Comparison of ENCODE assay signal across 19 cellular contexts in the genomic region with DNA sequence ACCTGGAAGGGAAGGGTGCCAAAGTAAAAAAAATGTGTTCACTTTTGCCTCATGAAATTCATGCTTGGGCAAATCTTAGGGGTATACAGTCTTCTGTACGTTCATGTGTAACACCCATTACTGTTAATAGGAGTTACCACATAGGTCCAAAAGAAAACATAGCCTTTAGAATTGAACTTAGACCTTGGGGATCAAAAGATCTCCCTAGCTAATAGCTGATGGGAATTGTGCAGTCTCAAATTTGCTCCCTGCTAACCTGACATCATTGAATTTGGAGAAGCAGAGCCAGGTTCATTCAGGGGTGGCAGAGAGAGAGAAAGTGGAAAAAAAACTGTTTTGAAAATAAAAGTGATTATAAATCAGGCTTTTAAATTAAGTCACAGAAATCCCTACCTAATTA.
"Had no signal": no experiment of that assay in that cellular context is flagged by ENCODE, and none has a peak within 500 bp of the region (broad histone marks: within the 10 kb centered on the region; RNA-seq: fewer than 3 reads in every experiment).

No MANE protein-coding gene starts in this region.

- H3K4me2 ChIP-seq: smooth muscle cell had no signal

- H3K36me3 Mint-ChIP-seq: naive B cell had no signal

- FAIRE-seq: frontal cortex had no signal

- H3K4me3 Mint-ChIP-seq: central memory CD8-positive, alpha-beta T cell; naive B cell; nephron had no signal

- H3K27me3 ChIP-seq: dorsolateral prefrontal cortex, heart left ventricle, left lung, transverse colon had no signal

- H3K27ac Mint-ChIP-seq: naive B cell, nephron had no signal

- H3K4me1 Mint-ChIP-seq: central memory CD8-positive, alpha-beta T cell; naive B cell had no signal

- H3K9me3 ChIP-seq: heart left ventricle, left lung, thoracic aorta, transverse colon had no signal

- H3K27ac ChIP-seq: dorsolateral prefrontal cortex, heart left ventricle, thoracic aorta, transverse colon had no signal

- H3K36me3 ChIP-seq: heart left ventricle, left lung, thoracic aorta, transverse colon had no signal

- DNase-seq: cortex of kidney; dorsolateral prefrontal cortex; effector CD8-positive, alpha-beta T cell; heart left ventricle; hippocampal formation; left lung; mesendoderm; naive B cell; posterior cingulate gyrus; right cardiac atrium; stimulated activated CD4-positive, alpha-beta T cell treated with anti-CD3 and anti-CD28 coated beads, Interleukin-2, amount 100 ng/mL, for 48 hours; stimulated activated naive CD4-positive, alpha-beta T cell treated with Interleukin-2 at 50 U/mL for 16 hours; transverse colon had no signal

- H3K9me3 Mint-ChIP-seq: central memory CD8-positive, alpha-beta T cell; naive B cell; nephron had no signal

- ATAC-seq: heart left ventricle, right cardiac atrium had no signal

- H3K4me1 ChIP-seq: left lung had no signal

- H3K4me3 ChIP-seq: dorsolateral prefrontal cortex, heart left ventricle, left lung, lung, smooth muscle cell, thoracic aorta, transverse colon had no signal
